1 cellular context compared by ENCODE assay signal in genomic region chrX:15849555-15849954, GRCh38.
TF ChIP-seq lines count a peak whose summit lies in the region.

No MANE protein-coding gene starts in this region.

TF ChIP-seq in H1, 55 proteins besides CTCF, POLR2A, EP300 and RAD21 (continued from another document):
- no peak for TF ChIP-seq CHD2 (IDR thresholded peaks at IDR 0.05; ENCODE audit: low read length)
- TF ChIP-seq CEBPB (IDR thresholded peaks at IDR 0.05; ENCODE audit: low read depth, low read length), result no peak
- no peak for TF ChIP-seq RXRA (IDR thresholded peaks at IDR 0.05; ENCODE audit: insufficient read depth, low read depth, low read length)
- no peak for TF ChIP-seq E2F6 (IDR thresholded peaks at IDR 0.05)
- TF ChIP-seq MAX (IDR thresholded peaks at IDR 0.05), result no peak
- TF ChIP-seq ATF3 (IDR thresholded peaks at IDR 0.05; ENCODE audit: insufficient read depth, low read depth, low read length), result no peak
- no peak for TF ChIP-seq USF2 (IDR thresholded peaks at IDR 0.05; ENCODE audit: low read length)
- TF ChIP-seq CHD1 (IDR thresholded peaks at IDR 0.05; ENCODE audit: low read depth, low read length), result no peak
- TF ChIP-seq KDM4A (IDR thresholded peaks at IDR 0.05; ENCODE audit: low read depth, low read length, severe bottlenecking), result no peak
- no peak for TF ChIP-seq JUN (IDR thresholded peaks at IDR 0.05; ENCODE audit: low read depth, low read length)
- no peak for TF ChIP-seq ASH2L (IDR thresholded peaks at IDR 0.05; ENCODE audit: low read length)
- no peak for TF ChIP-seq MAFK (IDR thresholded peaks at IDR 0.05; ENCODE audit: low read depth, low read length)
